Comparison of ENCODE assay signal across 11 cellular contexts in the genomic region with DNA sequence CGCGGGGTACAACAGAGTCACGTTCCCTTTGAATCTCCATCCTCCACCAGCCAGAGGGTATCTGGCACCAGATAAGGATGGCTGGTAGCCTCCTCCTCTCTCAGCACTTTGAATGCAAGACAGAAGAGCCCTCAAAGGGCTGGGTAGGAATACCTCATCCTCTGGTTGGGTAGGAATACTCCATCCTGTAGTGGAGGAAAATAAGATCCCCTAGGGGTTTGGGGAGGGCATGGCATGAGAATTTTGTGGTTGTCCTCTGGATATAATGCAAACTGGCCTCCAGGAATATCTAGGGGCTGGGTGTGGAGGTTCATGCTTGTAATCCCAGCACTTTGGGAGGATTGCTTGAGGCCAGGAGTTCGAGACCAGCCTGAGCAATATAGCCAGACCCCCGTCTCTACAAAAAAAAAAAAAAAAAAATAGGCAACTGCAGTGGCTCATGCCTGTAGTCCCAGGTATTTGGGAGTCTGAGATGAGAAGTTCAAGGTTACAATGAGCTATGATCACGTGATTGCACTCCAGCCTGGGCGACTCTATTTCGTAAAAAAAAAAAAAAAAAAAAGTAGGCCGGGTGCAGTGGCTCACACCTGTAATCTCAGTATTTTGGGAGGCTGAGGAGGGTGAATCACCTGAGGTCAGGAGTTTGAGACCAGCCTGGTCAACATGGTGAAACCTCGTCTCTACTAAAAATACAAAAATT. TPM values are rescaled to one million over a fixed set of nuclear protein-coding genes. Genes with fewer than 3 reads are reported as not detected.
A peak's percentile ranks its signal among the peaks of the same experiment; 100 is the strongest.
DNase-seq lines count a peak whose midpoint lies in the region; ATAC-seq and TF ChIP-seq lines count a peak whose summit lies in the region.
"Had no signal": no experiment of that assay in that cellular context is flagged by ENCODE, and none has a peak within 500 bp of the region (broad histone marks: within the 10 kb centered on the region; RNA-seq: fewer than 3 reads in every experiment).

No MANE protein-coding gene starts in this region.

- peaks cover 3% of the 10 kb centered on the region for H3K27me3 Mint-ChIP-seq in T-helper 1 cell treated with Interleukin-12 subunit alpha and Interleukin-12 subunit beta and Interleukin-4 antibody, amounts not matched to agents 30 μg/mL and 1 μg/mL, for 36 hours (ENCODE audit: low read depth)

- TF ChIP-seq CTCF in mucosa of descending colon (IDR thresholded peaks at IDR 0.05), result no peak

- intact Hi-C loops in mucosa of descending colon (cut with DNase I, micrococcal nuclease), result loop anchor here in 1 of 2 donors (10.0 kb wide), 1 partner anchor 89 kb away; no protein-coding TSS in a partner anchor

- peaks cover 14% of the 10 kb centered on the region for H3K36me3 Mint-ChIP-seq in T-helper 1 cell treated with Interleukin-12 subunit alpha and Interleukin-12 subunit beta and Interleukin-4 antibody, amounts not matched to agents 30 μg/mL and 1 μg/mL, for 36 hours (ENCODE audit: low read depth)

- H3K27ac ChIP-seq in iPS-20b (ENCODE audit: low read length), result no peak overlapping the region
- peak overlapping the region; percentile 94 for H3K27ac ChIP-seq in stomach smooth muscle (ENCODE audit: low read length)
- H3K27ac ChIP-seq in SJCRH30, result no peak overlapping the region

- DNase-seq in T-helper 1 cell (no peak), adipocyte (ENCODE audit: low read depth) (peak; percentile 60), amniotic stem cell (lab: John Stamatoyannopoulos, UW) (no peak), mucosa of descending colon (no peak), SJCRH30 (no peak)
- DNase-seq: stimulated activated naive CD4-positive, alpha-beta T cell had no signal

- H3K9me3 Mint-ChIP-seq in T-helper 1 cell treated with Interleukin-12 subunit alpha and Interleukin-12 subunit beta and Interleukin-4 antibody, amounts not matched to agents 30 μg/mL and 1 μg/mL, for 36 hours, result no peaks in the 10 kb centered on the region

- H3K36me3 ChIP-seq in adipocyte (ENCODE audit: control insufficient read depth, insufficient read depth, low read length, severe bottlenecking) (peaks cover 11% of the 10 kb centered on the region), iPS-20b (ENCODE audit: insufficient read depth, low read depth, low read length) (no peaks in the 10 kb centered on the region), stomach smooth muscle (ENCODE audit: control insufficient read depth in 2 of 2, insufficient read depth in 2 of 2, low read length in 2 of 2) (peaks cover 7 to 10% of the 10 kb centered on the region in 2 donors), mucosa of descending colon (ENCODE audit: low read depth) (no peaks in the 10 kb centered on the region), SJCRH30 (no peaks in the 10 kb centered on the region)

- peaks cover 49% of the 10 kb centered on the region for H3K4me1 Mint-ChIP-seq in T-helper 1 cell treated with Interleukin-12 subunit alpha and Interleukin-12 subunit beta and Interleukin-4 antibody, amounts not matched to agents 30 μg/mL and 1 μg/mL, for 36 hours (ENCODE audit: low read depth)

- no peak for ATAC-seq in mucosa of descending colon

- H3K9ac ChIP-seq in adipocyte (ENCODE audit: low read length) (peak overlapping the region; percentile 98), iPS-20b (ENCODE audit: low read depth, low read length) (no peak overlapping the region), stomach smooth muscle (ENCODE audit: low read length in 2 of 2) (peak overlapping the region; percentile 96 to 100)

- peak overlapping the region; percentile 91 for H3K27ac Mint-ChIP-seq in T-helper 1 cell treated with Interleukin-12 subunit alpha and Interleukin-12 subunit beta and Interleukin-4 antibody, amounts not matched to agents 30 μg/mL and 1 μg/mL, for 36 hours

- H3K4me3 ChIP-seq in adipocyte (ENCODE audit: low read length), result peak overlapping the region; percentile 90
- H3K4me3 ChIP-seq in iPS-20b (ENCODE audit: low read length), result peak overlapping the region; percentile 78; the same call in 1 of the 2 replicates
- peak overlapping the region; percentile 99 to 100 for H3K4me3 ChIP-seq in stomach smooth muscle (ENCODE audit: low read length in 2 of 2)
- H3K4me3 ChIP-seq in mucosa of descending colon, result no peak overlapping the region
- no peak overlapping the region for H3K4me3 ChIP-seq in SJCRH30

- H3K9me3 ChIP-seq in adipocyte (ENCODE audit: control insufficient read depth, low read length), result no peaks in the 10 kb centered on the region
- no peaks in the 10 kb centered on the region for H3K9me3 ChIP-seq in iPS-20b (ENCODE audit: insufficient read depth, low read depth, low read length)
- H3K9me3 ChIP-seq in stomach smooth muscle (ENCODE audit: control insufficient read depth in 2 of 2, low read length in 2 of 2), result no peaks in the 10 kb centered on the region
- H3K9me3 ChIP-seq in mucosa of descending colon, result no peaks in the 10 kb centered on the region
- no peaks in the 10 kb centered on the region for H3K9me3 ChIP-seq in SJCRH30 (replicated peaks)

- peaks cover 50% of the 10 kb centered on the region for H3K4me1 ChIP-seq in adipocyte (ENCODE audit: control insufficient read depth, insufficient read depth, low read length)
- H3K4me1 ChIP-seq in iPS-20b (ENCODE audit: insufficient read depth, low read length), result peaks cover 14% of the 10 kb centered on the region; the same call in 1 of the 2 replicates
- peaks cover 71% of the 10 kb centered on the region for H3K4me1 ChIP-seq in stomach smooth muscle (ENCODE audit: control insufficient read depth, insufficient read depth, low read length)
- H3K4me1 ChIP-seq in mucosa of descending colon (ENCODE audit: low read depth), result peaks cover 59% of the 10 kb centered on the region
- H3K4me1 ChIP-seq in SJCRH30, result peaks cover 17% of the 10 kb centered on the region; the same call in 1 of the 2 replicates

- H3K27me3 ChIP-seq in adipocyte (replicated peaks; ENCODE audit: control insufficient read depth, insufficient read depth, low read length), result no peaks in the 10 kb centered on the region
- H3K27me3 ChIP-seq in iPS-20b (ENCODE audit: insufficient read depth, low read length), result peaks cover 11% of the 10 kb centered on the region
- no peaks in the 10 kb centered on the region for H3K27me3 ChIP-seq in stomach smooth muscle (ENCODE audit: control insufficient read depth in 1 of 2, insufficient read depth in 2 of 2, low read length in 2 of 2)
- no peaks in the 10 kb centered on the region for H3K27me3 ChIP-seq in SJCRH30

- peak overlapping the region; percentile 87 for H3K4me3 Mint-ChIP-seq in T-helper 1 cell treated with Interleukin-12 subunit alpha and Interleukin-12 subunit beta and Interleukin-4 antibody, amounts not matched to agents 30 μg/mL and 1 μg/mL, for 36 hours

RNA-seq across cellular contexts. Expression of a gene that starts 2.7 kb away (rescaled TPM):
- 100 to 1,000 TPM; 215 to 459 (median 244) TPM for total RNA-seq in mucosa of descending colon
- 1.7 and 2.3 TPM in 2 replicates for total RNA-seq in SJCRH30 (2014; rRNA removed; shearing (Covaris generic))
- total RNA-seq: OCI-LY7 had no signal

RNA-seq across cellular contexts. Expression of a gene that starts 28.2 kb away (rescaled TPM):
- 10 to 100 TPM in 2 of 3 donors, 1 to 10 TPM in 1; 6.9 to 50.1 (median 11.4) TPM for total RNA-seq in mucosa of descending colon
- 524 and 583 TPM in 2 replicates for total RNA-seq in SJCRH30 (2014; rRNA removed; shearing (Covaris generic))

RNA-seq across cellular contexts. Expression of a gene that starts 55.5 kb away (rescaled TPM):
- 10 to 100 TPM in 1 of 3 donors, 1 to 10 TPM in 2; 3.0 to 13.1 (median 3.3) TPM for total RNA-seq in mucosa of descending colon
- not detected in 2 replicates for total RNA-seq in SJCRH30 (2014; rRNA removed; shearing (Covaris generic))
- total RNA-seq: A673 had no signal

Comparison
In these comparisons a context has a peak if more than half of its experiments do, and no peak if none do; other contexts are left out.
1. H3K4me3 ChIP-seq: peak in adipocyte (single experiment), iPS-20b (single experiment) and stomach smooth muscle (2 of 2); none in mucosa of descending colon (single experiment) and SJCRH30 (single experiment).
2. RNA of a gene that starts 2.7 kb away (total RNA-seq): 215 to 459 TPM in mucosa of descending colon; 1.7 to 2.3 TPM in SJCRH30; every median in the first group is over 10 times any median in the second.
3. RNA of a gene that starts 28.2 kb away (total RNA-seq): 524 to 583 TPM in SJCRH30; 6.9 to 50.1 TPM in mucosa of descending colon; every median in the first group is over 10 times any median in the second.